ENCODE assay signal across 11 cellular contexts in the genomic region with DNA sequence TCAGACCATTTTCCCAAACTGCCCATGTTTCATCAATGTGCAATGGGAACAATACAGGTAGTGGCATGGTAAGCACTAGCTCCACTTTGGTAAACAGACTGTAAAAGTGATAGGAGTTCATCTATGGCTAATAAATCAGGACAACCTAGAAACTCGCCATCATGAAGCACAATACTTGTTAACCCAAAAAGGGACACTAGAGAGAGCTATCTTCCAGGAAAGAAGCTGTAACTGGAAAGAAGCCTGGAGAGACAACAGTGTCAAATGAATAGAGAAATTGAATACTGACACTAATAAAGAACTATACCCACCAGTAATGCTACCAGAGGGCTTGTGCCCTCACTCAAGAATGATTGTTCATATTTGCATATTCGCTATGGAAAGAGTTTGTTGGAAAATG.
A peak's percentile ranks its signal among the peaks of the same experiment; 100 is the strongest.
DNase-seq lines count a peak whose midpoint lies in the region; ATAC-seq and TF ChIP-seq lines count a peak whose summit lies in the region.
"Had no signal": no experiment of that assay in that cellular context is flagged by ENCODE, and none has a peak within 500 bp of the region (broad histone marks: within the 10 kb centered on the region; RNA-seq: fewer than 3 reads in every experiment).

No MANE protein-coding gene starts in this region.

- H3K4me1 ChIP-seq in tibial artery (no peaks in the 10 kb centered on the region), upper lobe of right lung (no peaks in the 10 kb centered on the region)

- H3K36me3 ChIP-seq in WERI-Rb-1: no peaks in the 10 kb centered on the region
- H3K36me3 ChIP-seq in tibial artery: no peaks in the 10 kb centered on the region
- no peaks in the 10 kb centered on the region for H3K36me3 ChIP-seq in upper lobe of right lung

- no peaks in the 10 kb centered on the region for H3K9me3 ChIP-seq in WERI-Rb-1 (ENCODE audit: severe bottlenecking)
- no peaks in the 10 kb centered on the region for H3K9me3 ChIP-seq in tibial artery
- no peaks in the 10 kb centered on the region for H3K9me3 ChIP-seq in upper lobe of right lung

- H3K27ac ChIP-seq in WERI-Rb-1: no peak overlapping the region
- no peak overlapping the region for H3K27ac ChIP-seq in tibial artery
- no peak overlapping the region for H3K27ac ChIP-seq in upper lobe of right lung

- 0 out of 2 replicates have a peak, but pooled peaks have one; percentile 1 for TF ChIP-seq CTCF in WERI-Rb-1 (IDR thresholded peaks at IDR 0.05; ENCODE audit: low read depth, low read length)
- no peak for TF ChIP-seq CTCF in tibial artery (IDR thresholded peaks at IDR 0.05)
- TF ChIP-seq CTCF in upper lobe of right lung (IDR thresholded peaks at IDR 0.05): no peak

- no peak overlapping the region for H3K4me3 ChIP-seq in WERI-Rb-1 (ENCODE audit: low read depth, low read length)
- no peak overlapping the region for H3K4me3 ChIP-seq in tibial artery
- no peak overlapping the region for H3K4me3 ChIP-seq in upper lobe of right lung

- no peaks in the 10 kb centered on the region for H3K27me3 ChIP-seq in WERI-Rb-1 (ENCODE audit: insufficient read depth, low read depth, severe bottlenecking)
- no peaks in the 10 kb centered on the region for H3K27me3 ChIP-seq in tibial artery
- H3K27me3 ChIP-seq in upper lobe of right lung: no peaks in the 10 kb centered on the region

- intact Hi-C loops in tibial artery (cut with DNase I; ENCODE audit: low total_unique reads) (no loop called here), upper lobe of right lung (cut with DNase I) (no loop called here)

- ATAC-seq in HG03097 (IDR thresholded peaks at IDR 0.05; ENCODE audit: low FRiP score, unreplicated experiment) (no peak), upper lobe of right lung (no peak)
- ATAC-seq: naive thymus-derived CD8-positive, alpha-beta T cell; Panc1 had no signal

- DNase-seq in DMS114 treated with DMSO at 0.1 percent for 48 hours (lab: John Stamatoyannopoulos, UW; ENCODE audit: unreplicated experiment): peak; percentile 4
- peak; percentile 62 for DNase-seq in LHCN-M2 (ENCODE audit: low read depth)
- no peak for DNase-seq in WERI-Rb-1
- peak; percentile 43 for DNase-seq in iris pigment epithelial cell (ENCODE audit: low read depth)
- DNase-seq in tibial artery: no peak
- no peak for DNase-seq in upper lobe of right lung
- no peak for DNase-seq in activated effector memory CD4-positive, alpha-beta T cell treated with Interleukin-2 at 50 U/mL for 16 hours
- DNase-seq: activated CD8-positive, alpha-beta memory T cell treated with anti-CD3 and anti-CD28 coated beads, Interleukin-2, amount 50 U/mL, for 4 hours; naive thymus-derived CD8-positive, alpha-beta T cell had no signal

Comparison
In these comparisons a context has a peak if more than half of its experiments do, and no peak if none do; other contexts are left out.
1. DNase-seq: peak in DMS114 treated with DMSO at 0.1 percent for 48 hours (single experiment), LHCN-M2 (single experiment) and iris pigment epithelial cell (single experiment); none in WERI-Rb-1 (single experiment), tibial artery (0 of 2), upper lobe of right lung (single experiment) and activated effector memory CD4-positive, alpha-beta T cell treated with Interleukin-2 at 50 U/mL for 16 hours (single experiment).